ENCODE assay signal across 8 cellular contexts in the genomic region with DNA sequence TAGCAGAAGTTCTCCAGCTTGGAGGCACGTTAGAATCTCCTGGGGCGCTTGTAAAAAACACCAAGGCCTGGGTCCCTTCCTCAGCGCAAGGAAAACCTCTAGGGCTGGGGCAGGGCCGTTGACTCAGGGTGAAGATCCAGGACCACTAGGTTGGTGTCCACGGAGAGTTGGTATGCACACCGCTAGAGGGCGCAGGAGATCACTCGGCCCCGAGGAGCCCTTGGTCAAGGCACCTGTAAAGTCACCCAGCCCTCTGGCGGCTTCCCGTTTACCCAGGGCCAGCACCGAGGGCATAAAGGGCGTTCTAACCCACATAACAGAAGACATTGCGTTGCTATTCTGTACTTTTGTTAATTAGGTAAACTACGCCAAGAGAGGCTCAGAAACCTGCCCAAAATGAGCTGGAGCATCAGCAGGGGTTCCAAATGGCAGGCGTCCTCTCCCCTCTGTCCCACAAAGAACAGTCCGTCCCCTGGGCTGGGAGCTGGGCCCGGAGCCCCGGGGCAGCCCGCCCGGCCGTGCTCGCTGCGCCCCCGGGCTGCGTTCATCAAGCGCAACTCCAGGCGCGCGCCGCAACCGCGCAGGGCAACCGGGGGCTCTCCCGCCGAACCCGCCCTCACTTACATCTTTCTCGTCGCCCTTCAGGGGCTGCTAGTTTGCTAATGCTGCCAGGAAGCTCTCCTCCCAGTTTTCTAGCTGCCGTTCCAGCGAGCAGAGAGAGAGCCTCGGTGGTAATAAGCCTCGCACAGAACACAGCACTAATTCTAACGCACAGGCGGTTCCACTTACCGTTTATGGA.
DNase-seq lines count a peak whose midpoint lies in the region; TF ChIP-seq lines count a peak whose summit lies in the region.

No MANE protein-coding gene starts in this region.

- no peaks in the 10 kb centered on the region for H3K36me3 Mint-ChIP-seq in H9 (ENCODE audit: insufficient read depth in 1 of 3, low read depth in 3 of 3)

- H2BK5ac ChIP-seq in H9 (ENCODE audit: insufficient read length, low read length), result no peak overlapping the region

- no peak overlapping the region for H2BK20ac ChIP-seq in H9 (ENCODE audit: low read depth, low read length, poor library complexity, severe bottlenecking)

- H3K27ac ChIP-seq in H9 (ENCODE audit: insufficient read length, low read depth, low read length), result no peak overlapping the region
- no peak overlapping the region for H3K27ac ChIP-seq in hepatocyte
- no peak overlapping the region for H3K27ac ChIP-seq in effector memory CD4-positive, alpha-beta T cell (ENCODE audit: insufficient read depth, low read length, poor library complexity, severe bottlenecking)

- H4K5ac ChIP-seq in H9 (ENCODE audit: insufficient read length, low read depth, low read length), result no peak overlapping the region

- H3K27me3 ChIP-seq in H9 (ENCODE audit: insufficient read depth, low read length), result no peaks in the 10 kb centered on the region; the same call in 1 of the 2 replicates
- peaks cover 50% of the 10 kb centered on the region for H3K27me3 ChIP-seq in hepatocyte
- no peaks in the 10 kb centered on the region for H3K27me3 ChIP-seq in effector memory CD4-positive, alpha-beta T cell (replicated peaks; ENCODE audit: control insufficient read depth, insufficient read depth, low read length, poor library complexity, severe bottlenecking)

- peaks cover 0 to 4% of the 10 kb centered on the region in 2 experiments; a peak in 2 of 4 replicates for H3K4me1 Mint-ChIP-seq in H9

- no peak overlapping the region for H3K56ac ChIP-seq in H9 (ENCODE audit: insufficient read length, low read depth, low read length)

- no peak overlapping the region for H3K23ac ChIP-seq in H9 (ENCODE audit: insufficient read length, low read depth, low read length)

- no peak overlapping the region for H2BK12ac ChIP-seq in H9 (ENCODE audit: insufficient read length, low read depth, low read length)

- peak; percentile 96 for TF ChIP-seq CTCF in H9 (conservative IDR thresholded peaks at IDR 0.05)
- TF ChIP-seq CTCF in hepatocyte (IDR thresholded peaks at IDR 0.05; ENCODE audit: poor library complexity), result peak; percentile 64

- H3K4me1 ChIP-seq in H9 (ENCODE audit: insufficient read depth, low read length) (no peaks in the 10 kb centered on the region), hepatocyte (ENCODE audit: insufficient read depth) (peaks cover 5% of the 10 kb centered on the region)
- no peaks in the 10 kb centered on the region for H3K4me1 ChIP-seq in effector memory CD4-positive, alpha-beta T cell (ENCODE audit: control insufficient read depth, insufficient read depth, low read length, poor library complexity, severe bottlenecking)

- no peak overlapping the region for H2AK5ac ChIP-seq in H9 (ENCODE audit: insufficient read length, low read length)

- H2BK15ac ChIP-seq in H9 (ENCODE audit: low read depth, low read length), result no peak overlapping the region; the same call in 1 of the 2 replicates

- H4K91ac ChIP-seq in H9 (ENCODE audit: insufficient read length, low read depth, low read length), result no peak overlapping the region

- no CpG with 5 or more reads among the region's 46 CpGs for WGBS in H9 (ENCODE audit: extremely low coverage, insufficient read length, low lambda C conversion rate)
- 4% methylated on average over 46 of the region's 46 CpGs for WGBS in hepatocyte (ENCODE audit: low lambda C conversion rate, missing lambda C conversion rate)

- H2AFZ ChIP-seq in H9 (ENCODE audit: low read length), result peak overlapping the region; percentile 52
- peak overlapping the region; percentile 40 for H2AFZ ChIP-seq in hepatocyte

- H4K8ac ChIP-seq in H9 (replicated peaks; ENCODE audit: insufficient read length, low read depth, low read length), result no peak overlapping the region

- no peaks in the 10 kb centered on the region for H3K9me2 ChIP-seq in hepatocyte (replicated peaks; ENCODE audit: insufficient read depth)

- peaks cover 30% of the 10 kb centered on the region for H3K27me3 Mint-ChIP-seq in H9 (ENCODE audit: low read depth)

- H3K4ac ChIP-seq in H9 (ENCODE audit: low read depth, low read length), result no peak overlapping the region

- H3K9me3 Mint-ChIP-seq in H9, result no peaks in the 10 kb centered on the region

- no peak overlapping the region for H3K18ac ChIP-seq in H9 (ENCODE audit: insufficient read length, low read depth, low read length)

- no peak overlapping the region for H3K27ac Mint-ChIP-seq in H9

- no peaks in the 10 kb centered on the region for H3K36me3 ChIP-seq in hepatocyte (replicated peaks; ENCODE audit: insufficient read depth, low read depth)
- no peaks in the 10 kb centered on the region for H3K36me3 ChIP-seq in effector memory CD4-positive, alpha-beta T cell (ENCODE audit: control insufficient read depth, insufficient read depth, low read length)

- peaks cover 4% of the 10 kb centered on the region for H3K23me2 ChIP-seq in H9 (ENCODE audit: insufficient read length, low read depth, low read length, poor library complexity, severe bottlenecking)

- H3K4me3 ChIP-seq in hepatocyte, result no peak overlapping the region
- no peak overlapping the region for H3K4me3 ChIP-seq in effector memory CD4-positive, alpha-beta T cell (ENCODE audit: insufficient read depth, low read depth, low read length, poor library complexity, severe bottlenecking)

- H3K79me1 ChIP-seq in H9 (ENCODE audit: insufficient read depth, low read depth, low read length, poor library complexity, severe bottlenecking), result no peaks in the 10 kb centered on the region

- H3K9me3 ChIP-seq in H9 (ENCODE audit: control insufficient read depth, low read depth, low read length) (no peaks in the 10 kb centered on the region), hepatocyte (ENCODE audit: low read depth) (no peaks in the 10 kb centered on the region)
- H3K9me3 ChIP-seq in effector memory CD4-positive, alpha-beta T cell (ENCODE audit: control insufficient read depth, low read length), result no peaks in the 10 kb centered on the region

- H3K9ac ChIP-seq in H9 (ENCODE audit: extremely low read depth, insufficient read length, low read length), result peak overlapping the region; percentile 28

- DNase-seq in DMS53 (lab: John Stamatoyannopoulos, UW) (peak; percentile 28), DMS53 treated with DMSO at 0.1 percent for 48 hours (lab: John Stamatoyannopoulos, UW; ENCODE audit: unreplicated experiment) (no peak), H9 (peak; percentile 90), NCI-H1417 treated with DMSO at 0.1 percent for 48 hours (lab: John Stamatoyannopoulos, UW) (peak; percentile 16), hepatocyte (ENCODE audit: low spot score) (peak; percentile 68)
- peak; percentile 84 for DNase-seq in activated CD8-positive, alpha-beta memory T cell treated with anti-CD3 and anti-CD28 coated beads, Interleukin-2, amount 50 U/mL, for 48 hours
- DNase-seq in stimulated activated CD4-positive, alpha-beta T cell treated with anti-CD3 and anti-CD28 coated beads, Interleukin-15, amount 100 ng/mL, for 48 hours (ENCODE audit: low read depth in 2 of 2), result peak; percentile 25 to 34
- DNase-seq in effector memory CD4-positive, alpha-beta T cell, result no peak

- peak overlapping the region; percentile 68 to 83 for H3K4me3 Mint-ChIP-seq in H9

- no peak overlapping the region for H2BK120ac ChIP-seq in H9 (ENCODE audit: low read depth, low read length, poor library complexity, severe bottlenecking)

- H3K14ac ChIP-seq in H9 (ENCODE audit: insufficient read depth, low read length), result no peak overlapping the region

- H4K20me1 ChIP-seq in H9 (ENCODE audit: control insufficient read depth, insufficient read depth, insufficient read length), result no peaks in the 10 kb centered on the region
- no peaks in the 10 kb centered on the region for H4K20me1 ChIP-seq in hepatocyte (ENCODE audit: insufficient read depth, poor library complexity, severe bottlenecking)

- H3K4me2 ChIP-seq in H9 (ENCODE audit: insufficient read depth, insufficient read length, low read length), result peak overlapping the region; percentile 67
- peak overlapping the region; percentile 78 for H3K4me2 ChIP-seq in hepatocyte

- no peak overlapping the region for H3T11ph ChIP-seq in H9 (ENCODE audit: low read length)

- no peaks in the 10 kb centered on the region for H3K79me2 ChIP-seq in H9 (ENCODE audit: insufficient read depth, low read length)
- H3K79me2 ChIP-seq in hepatocyte, result no peaks in the 10 kb centered on the region

Comparison
In these comparisons a context has a peak if more than half of its experiments do, and no peak if none do; other contexts are left out.
1. DNase-seq: peak in DMS53 (single experiment), H9 (single experiment), NCI-H1417 treated with DMSO at 0.1 percent for 48 hours (single experiment), activated CD8-positive, alpha-beta memory T cell treated with anti-CD3 and anti-CD28 coated beads, Interleukin-2, amount 50 U/mL, for 48 hours (single experiment), hepatocyte (single experiment) and stimulated activated CD4-positive, alpha-beta T cell treated with anti-CD3 and anti-CD28 coated beads, Interleukin-15, amount 100 ng/mL, for 48 hours (2 of 2); none in DMS53 treated with DMSO at 0.1 percent for 48 hours (single experiment) and effector memory CD4-positive, alpha-beta T cell (0 of 3).